1 cellular context compared by ENCODE assay signal in the genomic region with DNA sequence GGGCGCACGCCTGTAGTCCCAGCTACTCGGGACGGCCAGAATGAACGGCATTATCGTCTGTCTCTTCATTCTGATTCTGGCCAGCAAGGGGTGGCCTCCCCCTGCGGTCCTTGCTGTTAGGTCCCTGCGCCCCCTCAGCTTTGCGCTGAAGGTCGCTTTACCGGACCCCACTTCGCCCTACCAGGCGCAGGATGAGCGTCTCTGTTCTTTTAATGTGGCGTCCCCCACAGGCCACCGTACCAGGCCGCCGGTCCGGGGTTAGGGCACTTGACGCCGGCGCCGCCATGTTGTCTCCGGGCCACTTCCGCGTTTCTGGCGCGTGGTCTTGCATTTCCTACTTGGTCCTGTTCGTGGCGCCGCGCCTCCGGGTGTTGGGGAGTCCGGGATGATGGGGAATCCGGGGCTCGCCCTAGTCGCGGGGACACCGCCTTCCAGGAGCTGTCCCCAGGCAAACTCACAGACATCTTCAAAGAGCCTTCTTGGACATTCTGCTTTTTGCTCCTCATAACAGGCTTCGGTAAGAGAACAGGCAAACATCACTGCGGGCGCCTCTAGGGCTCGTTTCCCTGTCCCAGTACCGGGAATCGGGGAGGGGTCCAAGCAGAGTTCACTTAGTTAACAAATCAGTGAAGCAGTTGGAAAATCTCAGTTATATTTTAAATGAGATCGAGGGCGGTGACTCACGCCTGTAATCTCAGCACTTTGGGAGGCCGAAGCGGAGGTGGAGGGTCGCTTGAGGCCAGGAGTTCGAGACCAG.
TF ChIP-seq lines count a peak whose summit lies in the region.

No MANE protein-coding gene starts in this region.

TF ChIP-seq in HepG2, 621 proteins besides CTCF, POLR2A, EP300 and RAD21 (continued from another document):
- TF ChIP-seq, protein P1, sequence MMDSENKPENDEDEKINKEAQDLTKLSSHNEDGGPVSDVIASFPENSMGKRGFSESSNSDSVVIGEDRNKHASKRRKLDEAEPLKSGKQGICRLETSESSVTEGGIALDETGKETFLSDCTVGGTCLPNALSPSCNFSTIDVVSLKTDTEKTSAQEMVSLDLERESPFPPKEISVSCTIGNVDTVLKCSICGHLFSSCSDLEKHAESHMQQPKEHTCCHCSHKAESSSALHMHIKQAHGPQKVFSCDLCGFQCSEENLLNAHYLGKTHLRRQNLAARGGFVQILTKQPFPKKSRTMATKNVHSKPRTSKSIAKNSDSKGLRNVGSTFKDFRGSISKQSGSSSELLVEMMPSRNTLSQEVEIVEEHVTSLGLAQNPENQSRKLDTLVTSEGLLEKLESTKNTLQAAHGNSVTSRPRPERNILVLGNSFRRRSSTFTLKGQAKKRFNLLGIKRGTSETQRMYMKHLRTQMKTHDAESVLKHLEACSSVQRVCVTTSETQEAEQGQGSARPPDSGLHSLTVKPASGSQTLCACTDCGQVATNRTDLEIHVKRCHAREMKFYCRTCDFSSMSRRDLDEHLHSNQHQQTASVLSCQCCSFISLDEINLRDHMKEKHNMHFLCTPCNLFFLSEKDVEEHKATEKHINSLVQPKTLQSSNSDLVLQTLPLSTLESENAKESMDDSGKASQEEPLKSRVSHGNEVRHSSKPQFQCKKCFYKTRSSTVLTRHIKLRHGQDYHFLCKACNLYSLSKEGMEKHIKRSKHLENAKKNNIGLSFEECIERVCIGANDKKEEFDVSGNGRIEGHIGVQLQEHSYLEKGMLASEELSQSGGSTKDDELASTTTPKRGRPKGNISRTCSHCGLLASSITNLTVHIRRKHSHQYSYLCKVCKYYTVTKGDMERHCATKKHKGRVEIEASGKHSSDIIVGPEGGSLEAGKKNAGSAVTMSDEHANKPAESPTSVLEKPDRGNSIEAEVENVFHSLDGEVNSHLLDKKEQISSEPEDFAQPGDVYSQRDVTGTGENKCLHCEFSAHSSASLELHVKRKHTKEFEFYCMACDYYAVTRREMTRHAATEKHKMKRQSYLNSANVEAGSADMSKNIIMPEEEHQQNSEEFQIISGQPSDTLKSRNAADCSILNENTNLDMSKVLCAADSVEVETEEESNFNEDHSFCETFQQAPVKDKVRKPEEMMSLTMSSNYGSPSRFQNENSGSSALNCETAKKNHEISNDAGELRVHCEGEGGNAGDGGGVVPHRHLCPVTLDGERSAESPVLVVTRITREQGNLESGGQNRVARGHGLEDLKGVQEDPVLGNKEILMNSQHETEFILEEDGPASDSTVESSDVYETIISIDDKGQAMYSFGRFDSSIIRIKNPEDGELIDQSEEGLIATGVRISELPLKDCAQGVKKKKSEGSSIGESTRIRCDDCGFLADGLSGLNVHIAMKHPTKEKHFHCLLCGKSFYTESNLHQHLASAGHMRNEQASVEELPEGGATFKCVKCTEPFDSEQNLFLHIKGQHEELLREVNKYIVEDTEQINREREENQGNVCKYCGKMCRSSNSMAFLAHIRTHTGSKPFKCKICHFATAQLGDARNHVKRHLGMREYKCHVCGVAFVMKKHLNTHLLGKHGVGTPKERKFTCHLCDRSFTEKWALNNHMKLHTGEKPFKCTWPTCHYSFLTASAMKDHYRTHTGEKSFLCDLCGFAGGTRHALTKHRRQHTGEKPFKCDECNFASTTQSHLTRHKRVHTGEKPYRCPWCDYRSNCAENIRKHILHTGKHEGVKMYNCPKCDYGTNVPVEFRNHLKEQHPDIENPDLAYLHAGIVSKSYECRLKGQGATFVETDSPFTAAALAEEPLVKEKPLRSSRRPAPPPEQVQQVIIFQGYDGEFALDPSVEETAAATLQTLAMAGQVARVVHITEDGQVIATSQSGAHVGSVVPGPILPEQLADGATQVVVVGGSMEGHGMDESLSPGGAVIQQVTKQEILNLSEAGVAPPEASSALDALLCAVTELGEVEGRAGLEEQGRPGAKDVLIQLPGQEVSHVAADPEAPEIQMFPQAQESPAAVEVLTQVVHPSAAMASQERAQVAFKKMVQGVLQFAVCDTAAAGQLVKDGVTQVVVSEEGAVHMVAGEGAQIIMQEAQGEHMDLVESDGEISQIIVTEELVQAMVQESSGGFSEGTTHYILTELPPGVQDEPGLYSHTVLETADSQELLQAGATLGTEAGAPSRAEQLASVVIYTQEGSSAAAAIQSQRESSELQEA (CRISPR knock-in tag; IDR thresholded peaks at IDR 0.05; ENCODE audit: not compliant biosample characterization) = no peak
- TF ChIP-seq REPIN1 (CRISPR knock-in tag; IDR thresholded peaks at IDR 0.05; ENCODE audit: borderline replicate concordance, low read depth) (peak; percentile 76), RBAK (CRISPR knock-in tag; IDR thresholded peaks at IDR 0.05) (no peak), IRX3 (CRISPR knock-in tag; IDR thresholded peaks at IDR 0.05; ENCODE audit: borderline replicate concordance, low read depth) (peak; percentile 35; the same call in 1 of the 2 replicates), ZNF431 (CRISPR knock-in tag; IDR thresholded peaks at IDR 0.05; ENCODE audit: borderline replicate concordance, low read depth) (no peak), ZBTB1 (CRISPR knock-in tag; IDR thresholded peaks at IDR 0.05; ENCODE audit: borderline replicate concordance) (no peak), ZNF451 (CRISPR knock-in tag; IDR thresholded peaks at IDR 0.05) (no peak), FOXP1 (IDR thresholded peaks at IDR 0.05) (no peak), FOXP1 (CRISPR knock-in tag; IDR thresholded peaks at IDR 0.05) (no peak), FLYWCH1 (CRISPR knock-in tag; IDR thresholded peaks at IDR 0.05) (no peak)
- TF ChIP-seq, protein P2, sequence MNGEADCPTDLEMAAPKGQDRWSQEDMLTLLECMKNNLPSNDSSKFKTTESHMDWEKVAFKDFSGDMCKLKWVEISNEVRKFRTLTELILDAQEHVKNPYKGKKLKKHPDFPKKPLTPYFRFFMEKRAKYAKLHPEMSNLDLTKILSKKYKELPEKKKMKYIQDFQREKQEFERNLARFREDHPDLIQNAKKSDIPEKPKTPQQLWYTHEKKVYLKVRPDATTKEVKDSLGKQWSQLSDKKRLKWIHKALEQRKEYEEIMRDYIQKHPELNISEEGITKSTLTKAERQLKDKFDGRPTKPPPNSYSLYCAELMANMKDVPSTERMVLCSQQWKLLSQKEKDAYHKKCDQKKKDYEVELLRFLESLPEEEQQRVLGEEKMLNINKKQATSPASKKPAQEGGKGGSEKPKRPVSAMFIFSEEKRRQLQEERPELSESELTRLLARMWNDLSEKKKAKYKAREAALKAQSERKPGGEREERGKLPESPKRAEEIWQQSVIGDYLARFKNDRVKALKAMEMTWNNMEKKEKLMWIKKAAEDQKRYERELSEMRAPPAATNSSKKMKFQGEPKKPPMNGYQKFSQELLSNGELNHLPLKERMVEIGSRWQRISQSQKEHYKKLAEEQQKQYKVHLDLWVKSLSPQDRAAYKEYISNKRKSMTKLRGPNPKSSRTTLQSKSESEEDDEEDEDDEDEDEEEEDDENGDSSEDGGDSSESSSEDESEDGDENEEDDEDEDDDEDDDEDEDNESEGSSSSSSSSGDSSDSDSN (CRISPR knock-in tag; IDR thresholded peaks at IDR 0.05) = peak; percentile 64
- TF ChIP-seq, protein P3, sequence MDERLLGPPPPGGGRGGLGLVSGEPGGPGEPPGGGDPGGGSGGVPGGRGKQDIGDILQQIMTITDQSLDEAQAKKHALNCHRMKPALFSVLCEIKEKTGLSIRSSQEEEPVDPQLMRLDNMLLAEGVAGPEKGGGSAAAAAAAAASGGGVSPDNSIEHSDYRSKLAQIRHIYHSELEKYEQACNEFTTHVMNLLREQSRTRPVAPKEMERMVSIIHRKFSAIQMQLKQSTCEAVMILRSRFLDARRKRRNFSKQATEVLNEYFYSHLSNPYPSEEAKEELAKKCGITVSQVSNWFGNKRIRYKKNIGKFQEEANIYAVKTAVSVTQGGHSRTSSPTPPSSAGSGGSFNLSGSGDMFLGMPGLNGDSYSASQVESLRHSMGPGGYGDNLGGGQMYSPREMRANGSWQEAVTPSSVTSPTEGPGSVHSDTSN (CRISPR knock-in tag; IDR thresholded peaks at IDR 0.05) = no peak
TF ChIP-seq in HepG2: peak in this region for 253.
